Comparison of ENCODE assay signal across 13 cellular contexts in the genomic region with DNA sequence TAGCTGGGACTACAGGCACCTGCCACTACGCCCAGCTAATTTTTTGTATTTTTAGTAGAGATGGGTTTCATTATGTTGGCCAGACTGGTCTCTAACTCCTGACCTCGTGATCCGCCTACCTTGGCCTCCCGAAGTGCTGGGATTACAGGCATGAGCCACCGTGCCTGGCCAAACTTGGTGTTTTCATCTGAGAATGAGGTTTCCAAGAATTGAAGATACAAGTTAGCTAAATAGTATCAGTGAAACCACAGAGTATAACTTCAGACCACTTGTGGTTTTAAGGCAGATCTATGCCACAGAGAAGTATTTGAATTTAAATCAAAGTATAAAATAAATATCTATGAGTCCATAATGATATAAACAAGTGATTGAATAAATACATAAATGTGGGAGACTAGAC.
"Had no signal": no experiment of that assay in that cellular context is flagged by ENCODE, and none has a peak within 500 bp of the region (broad histone marks: within the 10 kb centered on the region; RNA-seq: fewer than 3 reads in every experiment).

No MANE protein-coding gene starts in this region.

- H3K4me3 ChIP-seq: cardiac muscle cell, gastroesophageal sphincter, heart right ventricle, SK-N-MC, tibial artery had no signal

- H3K4me1 Mint-ChIP-seq: stimulated activated memory B cell treated with anti-CD40 and anti-IgM and Interleukin-4, amounts not matched to agents 10 μg/mL and 1 μg/mL and 100 μg/mL, for 72 hours had no signal

- H3K36me3 ChIP-seq: cardiac muscle cell, gastroesophageal sphincter, heart right ventricle, tibial artery had no signal

- H3K4me1 ChIP-seq: gastroesophageal sphincter, heart right ventricle, tibial artery had no signal

- H3K4me3 Mint-ChIP-seq: natural killer cell treated with Interleukin-12 subunit alpha and Interleukin-12 subunit beta and Interleukin-15 and Interleukin-18, amount 100 ng/mL, for 72 hours; stimulated activated memory B cell treated with anti-CD40 and anti-IgM and Interleukin-4, amounts not matched to agents 10 μg/mL and 1 μg/mL and 100 μg/mL, for 72 hours had no signal

- H3K9me3 ChIP-seq: gastroesophageal sphincter had no signal

- H3K27me3 ChIP-seq: cardiac muscle cell, gastroesophageal sphincter, heart right ventricle, tibial artery had no signal

- H3K9me3 Mint-ChIP-seq: natural killer cell treated with Interleukin-12 subunit alpha and Interleukin-12 subunit beta and Interleukin-15 and Interleukin-18, amount 100 ng/mL, for 72 hours had no signal

- DNase-seq: activated CD8-positive, alpha-beta memory T cell treated with anti-CD3 and anti-CD28 coated beads for 24 hours; activated gamma-delta T cell; erythroblast; heart right ventricle; mesendoderm; occipital lobe; T-helper 9 cell; tibial artery had no signal

- H3K27ac Mint-ChIP-seq: natural killer cell treated with Interleukin-12 subunit alpha and Interleukin-12 subunit beta and Interleukin-15 and Interleukin-18, amount 100 ng/mL, for 72 hours; stimulated activated memory B cell treated with anti-CD40 and anti-IgM and Interleukin-4, amounts not matched to agents 10 μg/mL and 1 μg/mL and 100 μg/mL, for 72 hours had no signal

- ATAC-seq: gastroesophageal sphincter; heart right ventricle; stimulated activated memory B cell treated with anti-CD40 and anti-IgM and Interleukin-4, amounts not matched to agents 10 μg/mL and 1 μg/mL and 100 μg/mL, for 72 hours had no signal

- H3K27ac ChIP-seq: cardiac muscle cell, gastroesophageal sphincter, heart right ventricle, SK-N-MC, tibial artery had no signal
